In genomic region chr6:15880262-15880973, GRCh38 we compare ENCODE assay signal across 15 cellular contexts.
DNase-seq lines count a peak whose midpoint lies in the region; ATAC-seq and TF ChIP-seq lines count a peak whose summit lies in the region.
"Had no signal": no experiment of that assay in that cellular context is flagged by ENCODE, and none has a peak within 500 bp of the region (broad histone marks: within the 10 kb centered on the region; RNA-seq: fewer than 3 reads in every experiment).

No MANE protein-coding gene starts in this region.

- H3K9me3 Mint-ChIP-seq in IgD-negative memory B cell (no peaks in the 10 kb centered on the region), memory B cell (no peaks in the 10 kb centered on the region)

- H3K36me3 Mint-ChIP-seq in IgD-negative memory B cell (no peaks in the 10 kb centered on the region), memory B cell (no peaks in the 10 kb centered on the region)
- H3K36me3 Mint-ChIP-seq: activated CD8-positive, alpha-beta memory T cell treated with anti-CD3 and anti-CD28 coated beads, Interleukin-2, amount 10 ng/mL, durations not matched to agents 7 days and 5 days had no signal

- DNase-seq in left ventricle myocardium inferior (no peak), left ventricle myocardium superior (no peak), memory B cell (ENCODE audit: low spot score in 2 of 2) (no peak), vagina (ENCODE audit: extremely low spot score in 2 of 2) (no peak), Kasumi-1 (lab: John Stamatoyannopoulos, UW) (no peak)
- DNase-seq: activated naive CD8-positive, alpha-beta T cell treated with anti-CD3 and anti-CD28 coated beads, Interleukin-2, amount 10 ng/mL, durations not matched to agents 7 days and 5 days; NCI-H226 had no signal

- no peaks in the 10 kb centered on the region for H3K27me3 ChIP-seq in left ventricle myocardium inferior (ENCODE audit: low read depth)
- H3K27me3 ChIP-seq in vagina, result no peaks in the 10 kb centered on the region
- H3K27me3 ChIP-seq: BE2C, gastroesophageal sphincter had no signal

- H3K4me3 ChIP-seq in left ventricle myocardium inferior (no peak overlapping the region), vagina (no peak overlapping the region)
- H3K4me3 ChIP-seq: gastroesophageal sphincter, mucosa of descending colon, prostate gland had no signal

- ATAC-seq in left ventricle myocardium superior (no peak), memory B cell (ENCODE audit: low read depth) (no peak), HG03196 (IDR thresholded peaks at IDR 0.05; ENCODE audit: unreplicated experiment) (no peak), GM21526 (IDR thresholded peaks at IDR 0.05; ENCODE audit: low FRiP score, unreplicated experiment) (no peak)

- H3K4me1 ChIP-seq in left ventricle myocardium inferior, result peaks cover 17% of the 10 kb centered on the region
- H3K4me1 ChIP-seq in vagina, result peaks cover 15% of the 10 kb centered on the region
- H3K4me1 ChIP-seq: prostate gland had no signal

- H3K27ac Mint-ChIP-seq in IgD-negative memory B cell, result peak overlapping the region in 2 of 3 donors; percentile 10 to 90
- H3K27ac Mint-ChIP-seq in memory B cell, result peak overlapping the region; percentile 81
- H3K27ac Mint-ChIP-seq: activated CD8-positive, alpha-beta memory T cell treated with anti-CD3 and anti-CD28 coated beads, Interleukin-2, amount 10 ng/mL, durations not matched to agents 7 days and 5 days; activated naive CD8-positive, alpha-beta T cell treated with anti-CD3 and anti-CD28 coated beads, Interleukin-2, amount 10 ng/mL, durations not matched to agents 7 days and 5 days had no signal

- H3K4me1 Mint-ChIP-seq in IgD-negative memory B cell (peaks cover 21 to 40% (median 25%) of the 10 kb centered on the region in 3 donors), memory B cell (peaks cover 34% of the 10 kb centered on the region)

- H3K27me3 Mint-ChIP-seq in IgD-negative memory B cell (peaks cover 5% of the 10 kb centered on the region), memory B cell (no peaks in the 10 kb centered on the region)

- H3K4me3 Mint-ChIP-seq in IgD-negative memory B cell (peak overlapping the region in 2 of 4 donors; percentile 9 to 48), memory B cell (peak overlapping the region; percentile 54)
- H3K4me3 Mint-ChIP-seq: activated CD8-positive, alpha-beta memory T cell treated with anti-CD3 and anti-CD28 coated beads, Interleukin-2, amount 10 ng/mL, durations not matched to agents 7 days and 5 days; activated naive CD8-positive, alpha-beta T cell treated with anti-CD3 and anti-CD28 coated beads, Interleukin-2, amount 10 ng/mL, durations not matched to agents 7 days and 5 days had no signal

- intact Hi-C loops in left ventricle myocardium inferior (cut with micrococcal nuclease), result no loop called here
- intact Hi-C loops in left ventricle myocardium superior (cut with micrococcal nuclease), result no loop called here
- intact Hi-C loops in vagina (cut with DNase I), result no loop called here

- TF ChIP-seq POLR2A in vagina (IDR thresholded peaks at IDR 0.05), result no peak

- H3K27ac ChIP-seq in left ventricle myocardium inferior (replicated peaks) (peak overlapping the region; percentile 60), vagina (peak overlapping the region; percentile 54)
- H3K27ac ChIP-seq: prostate gland had no signal

- TF ChIP-seq CTCF in left ventricle myocardium inferior (IDR thresholded peaks at IDR 0.05; ENCODE audit: borderline replicate concordance) (no peak), vagina (IDR thresholded peaks at IDR 0.05) (no peak)

- H3K9me3 ChIP-seq in left ventricle myocardium inferior (replicated peaks) (no peaks in the 10 kb centered on the region), vagina (no peaks in the 10 kb centered on the region)
- H3K9me3 ChIP-seq: BE2C, gastroesophageal sphincter, mucosa of descending colon, prostate gland had no signal

- no peaks in the 10 kb centered on the region for H3K36me3 ChIP-seq in left ventricle myocardium inferior
- no peaks in the 10 kb centered on the region for H3K36me3 ChIP-seq in vagina
- H3K36me3 ChIP-seq: BE2C, gastroesophageal sphincter, prostate gland had no signal
